In genomic region chr15:34754674-34755418, GRCh38 we compare ENCODE assay signal across 9 cellular contexts. TPM values are rescaled to one million over a fixed set of nuclear protein-coding genes. Genes with fewer than 3 reads are reported as not detected.
DNase-seq lines count a peak whose midpoint lies in the region; TF ChIP-seq lines count a peak whose summit lies in the region.
"Had no signal": no experiment of that assay in that cellular context is flagged by ENCODE, and none has a peak within 500 bp of the region (broad histone marks: within the 10 kb centered on the region; RNA-seq: fewer than 3 reads in every experiment).

TSS of gene GJD2 (minus strand) at chr15:34754998. CDS start at chr15:34754488, 510 bp downstream.

- no peak within 1 kb of the TSS for H3K9ac ChIP-seq in trophoblast cell (ENCODE audit: low read length)

- peaks cover 6% of the 10 kb centered on the region for H3K27me3 Mint-ChIP-seq in Calu3 (ENCODE audit: unreplicated experiment)

- in situ Hi-C loops in G401 (cut with HindIII; ENCODE audit: low sequenced_read_pairs), result no loop called here

- DNase-seq in G401 (ENCODE audit: low spot score) (peak; percentile 16), NCI-H2171 (lab: John Stamatoyannopoulos, UW) (peak; percentile 44), cardiac muscle cell (ENCODE audit: low read depth in 1 of 2, low spot score in 1 of 2) (peak in 1 of 2 donors; percentile 73), trophoblast cell (no peak), Calu3 (no peak), Ammon's horn (ENCODE audit: low spot score) (no peak), GF-D8 (lab: John Stamatoyannopoulos, UW) (no peak), 8988T (no peak)
- DNase-seq: MV-4-11 had no signal

- H3K9me3 Mint-ChIP-seq in Calu3 (ENCODE audit: low read depth, unreplicated experiment), result no peaks in the 10 kb centered on the region

- H3K4me1 ChIP-seq in cardiac muscle cell (ENCODE audit: low read depth) (no peaks in the 10 kb centered on the region), trophoblast cell (ENCODE audit: control insufficient read depth in 1 of 2, insufficient read depth in 2 of 2, low read length in 2 of 2) (peaks cover 3 to 14% of the 10 kb centered on the region in 2 experiments)

- H3K27ac Mint-ChIP-seq in Calu3 (ENCODE audit: unreplicated experiment), result no peak within 1 kb of the TSS

- peaks cover 3% of the 10 kb centered on the region for H3K79me2 ChIP-seq in trophoblast cell (ENCODE audit: control insufficient read depth, insufficient read depth, low read length, poor library complexity)

- CTCF ChIA-PET in Calu3 (lab: Charles Lee), result no interaction called here

- H2AK5ac ChIP-seq in trophoblast cell (ENCODE audit: low read length), result no peak within 1 kb of the TSS

- intact Hi-C loops in Calu3 (cut with micrococcal nuclease; ENCODE audit: unreplicated experiment), result no loop called here

- H4K12ac ChIP-seq in trophoblast cell (ENCODE audit: low read depth, low read length), result no peak within 1 kb of the TSS

- H3K4ac ChIP-seq in trophoblast cell (ENCODE audit: low read depth, low read length), result no peak within 1 kb of the TSS

- peak within 1 kb of the TSS; percentile 5 for H2BK12ac ChIP-seq in trophoblast cell (ENCODE audit: low read length)

- H2AFZ ChIP-seq in trophoblast cell (ENCODE audit: insufficient read depth, low read length, poor library complexity), result peak within 1 kb of the TSS; percentile 66

- H2BK5ac ChIP-seq in trophoblast cell (ENCODE audit: low read depth, low read length, poor library complexity), result no peak within 1 kb of the TSS

- peak within 1 kb of the TSS; percentile 42 for H3K4me3 ChIP-seq in cardiac muscle cell
- peak within 1 kb of the TSS; percentile 69 for H3K4me3 ChIP-seq in trophoblast cell (ENCODE audit: low read depth, low read length)

- H3K4me1 Mint-ChIP-seq in Calu3 (ENCODE audit: low read depth, unreplicated experiment), result no peaks in the 10 kb centered on the region

- no peaks in the 10 kb centered on the region for H3K79me1 ChIP-seq in trophoblast cell (ENCODE audit: low read length)

- peaks cover 81% of the 10 kb centered on the region for H3K27me3 ChIP-seq in cardiac muscle cell
- H3K27me3 ChIP-seq in trophoblast cell (ENCODE audit: insufficient read depth, low read length), result peaks cover 15% of the 10 kb centered on the region

- H4K8ac ChIP-seq in trophoblast cell (ENCODE audit: low read depth, low read length), result no peak within 1 kb of the TSS

- H3K23ac ChIP-seq in trophoblast cell (ENCODE audit: low read length), result no peak within 1 kb of the TSS

- H4K91ac ChIP-seq in trophoblast cell (ENCODE audit: low read depth, low read length), result no peak within 1 kb of the TSS

- no peaks in the 10 kb centered on the region for H3K9me3 ChIP-seq in cardiac muscle cell (ENCODE audit: low read depth)
- H3K9me3 ChIP-seq in trophoblast cell (ENCODE audit: insufficient read depth, low read depth, low read length), result peaks cover 2% of the 10 kb centered on the region

- no TSS peak for BruUV-seq in Calu3 (replicated peaks; lab: Mats Ljungman, UMichigan)

- WGBS in trophoblast cell (ENCODE audit: extremely low coverage, insufficient coverage, insufficient read length), result no CpG with 5 or more reads among the region's 81 CpGs

- TF ChIP-seq CTCF in cardiac muscle cell (IDR thresholded peaks at IDR 0.05; ENCODE audit: low read depth, low read length) (no peak), Calu3 (IDR thresholded peaks at IDR 0.05; ENCODE audit: unreplicated experiment) (no peak)

- no peaks in the 10 kb centered on the region for H3K36me3 ChIP-seq in cardiac muscle cell
- H3K36me3 ChIP-seq in trophoblast cell (ENCODE audit: control insufficient read depth in 1 of 2, insufficient read depth in 2 of 2, low read length in 2 of 2), result no peaks in the 10 kb centered on the region

- peak within 1 kb of the TSS; percentile 74 for H3K4me2 ChIP-seq in trophoblast cell (ENCODE audit: low read length)

- H3K36me3 Mint-ChIP-seq in Calu3 (ENCODE audit: insufficient read depth, unreplicated experiment), result no peaks in the 10 kb centered on the region

- no peak within 1 kb of the TSS for H3K18ac ChIP-seq in trophoblast cell (ENCODE audit: low read length)

- no peak within 1 kb of the TSS for H3K14ac ChIP-seq in trophoblast cell (ENCODE audit: low read length)

- H3K27ac ChIP-seq in cardiac muscle cell, result no peak within 1 kb of the TSS
- H3K27ac ChIP-seq in trophoblast cell (ENCODE audit: low read depth, low read length), result no peak within 1 kb of the TSS

- no peak within 1 kb of the TSS for H3K4me3 Mint-ChIP-seq in Calu3 (ENCODE audit: low read depth, unreplicated experiment)

- H2BK120ac ChIP-seq in trophoblast cell (ENCODE audit: insufficient read depth, low read length, poor library complexity), result no peak within 1 kb of the TSS

RNA-seq across cellular contexts. Expression of gene GJD2, which starts in this region (rescaled TPM):
- 9.6 and 17.1 TPM in 2 replicates for total RNA-seq in G401 (2014; rRNA removed; shearing (Covaris generic))
- total RNA-seq in cardiac muscle cell, result 0.45 and 0.56 TPM in 2 replicates
- not detected in 2 replicates for polyA plus RNA-seq in cardiac muscle cell
- 8.7 and 9.7 TPM in 2 replicates for polyA plus RNA-seq in trophoblast cell (2013)
- not detected in 2 replicates for total RNA-seq in Calu3 (2022)

Comparison
In these comparisons a context has a peak if more than half of its experiments do, and no peak if none do; other contexts are left out.
1. DNase-seq: peak in G401 (single experiment) and NCI-H2171 (single experiment); none in trophoblast cell (0 of 2), Calu3 (single experiment), Ammon's horn (single experiment), GF-D8 (single experiment) and 8988T (single experiment).